22 cellular contexts compared by ENCODE assay signal in the genomic region with DNA sequence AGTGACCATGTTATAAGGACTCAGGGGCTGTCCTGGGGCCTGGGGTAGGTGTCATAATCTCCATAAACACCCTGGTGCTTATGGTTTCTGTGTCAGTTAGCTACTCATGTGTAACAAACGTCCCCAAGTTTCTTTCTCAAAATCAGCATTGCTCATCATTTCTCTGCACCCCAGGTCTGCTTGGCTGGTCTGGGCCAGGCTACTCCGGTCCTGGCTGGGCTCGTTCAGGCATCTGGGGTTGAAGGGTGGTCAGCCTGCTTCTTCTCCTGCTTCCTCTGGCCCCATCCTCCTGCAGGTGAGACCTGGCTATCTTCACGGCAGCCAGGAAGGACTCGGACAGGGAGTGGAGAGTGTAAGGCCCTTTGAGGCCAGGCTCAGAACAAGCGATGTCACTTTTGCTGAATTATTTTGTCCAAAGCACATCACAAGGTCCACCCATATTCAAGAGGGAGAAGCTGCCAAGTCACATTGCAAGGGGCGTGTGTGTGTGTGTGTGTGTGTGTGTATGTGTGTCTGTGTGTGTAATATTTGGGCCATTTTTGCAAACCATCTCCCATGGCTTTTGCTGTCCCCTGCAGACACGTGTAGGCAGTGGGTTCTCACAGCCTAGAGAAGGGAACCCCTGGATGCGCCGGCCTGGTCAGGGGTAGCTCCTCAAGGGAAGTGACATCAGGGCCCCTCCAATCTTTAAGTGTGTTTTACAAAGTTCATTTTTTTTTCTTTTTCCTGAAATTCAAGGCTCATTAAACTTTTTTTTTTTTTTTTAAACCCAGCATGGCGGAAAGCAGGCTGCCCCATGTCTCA.
A peak's percentile ranks its signal among the peaks of the same experiment; 100 is the strongest.
DNase-seq lines count a peak whose midpoint lies in the region; ATAC-seq and TF ChIP-seq lines count a peak whose summit lies in the region.
"Had no signal": no experiment of that assay in that cellular context is flagged by ENCODE, and none has a peak within 500 bp of the region (broad histone marks: within the 10 kb centered on the region; RNA-seq: fewer than 3 reads in every experiment).

No MANE protein-coding gene starts in this region.

- POLR2A ChIA-PET in RWPE1 (lab: Yijun Ruan, JAX; ENCODE audit: low non-redundant PET), result no interaction called here

- CTCF ChIA-PET in RWPE1 (lab: Yijun Ruan, JAX), result no interaction called here

- no peaks in the 10 kb centered on the region for H3K4me1 Mint-ChIP-seq in stimulated activated memory B cell treated with anti-CD40 and anti-IgM and Interleukin-4, amounts not matched to agents 10 μg/mL and 1 μg/mL and 100 μg/mL, for 72 hours
- H3K4me1 Mint-ChIP-seq: IgD-negative memory B cell had no signal

- no peak overlapping the region for H3K27ac ChIP-seq in RWPE1
- H3K27ac ChIP-seq: A549; BLaER1 treated with 17β-estradiol and CSF1 and Interleukin-3, amounts not matched to agents 10 nM and 100 nM; GM23248; HL-60; KMS-11; SK-N-MC had no signal

- DNase-seq in cardiac septum (ENCODE audit: low spot score), result peak; percentile 29
- no peak for DNase-seq in left ventricle myocardium superior
- DNase-seq in choroid plexus epithelial cell (ENCODE audit: low read depth), result peak; percentile 12
- DNase-seq in RWPE1 (ENCODE audit: low spot score), result no peak
- DNase-seq in UCSD-AML1 (lab: John Stamatoyannopoulos, UW; ENCODE audit: unreplicated experiment), result no peak
- DNase-seq: AML-193; CD4-positive, alpha-beta T cell; DMS53; GM23248; MM.1S; NCI-H2029; NCI-H446; NCI-H526 treated with DMSO at 0.1 percent for 48 hours; RPMI8226 had no signal

- no peak overlapping the region for H3K4me3 Mint-ChIP-seq in stimulated activated memory B cell treated with anti-CD40 and anti-IgM and Interleukin-4, amounts not matched to agents 10 μg/mL and 1 μg/mL and 100 μg/mL, for 72 hours
- H3K4me3 Mint-ChIP-seq: CD4-positive, alpha-beta T cell; IgD-negative memory B cell had no signal

- H3K4me3 ChIP-seq in choroid plexus epithelial cell (ENCODE audit: low read depth, low read length), result no peak overlapping the region
- H3K4me3 ChIP-seq: A549; BLaER1 treated with 17β-estradiol and CSF1 and Interleukin-3, amounts not matched to agents 10 nM and 100 nM; GM23248; SK-N-MC had no signal

- no peaks in the 10 kb centered on the region for H3K36me3 Mint-ChIP-seq in stimulated activated memory B cell treated with anti-CD40 and anti-IgM and Interleukin-4, amounts not matched to agents 10 μg/mL and 1 μg/mL and 100 μg/mL, for 72 hours
- H3K36me3 Mint-ChIP-seq: IgD-negative memory B cell had no signal

- H3K27me3 Mint-ChIP-seq in stimulated activated memory B cell treated with anti-CD40 and anti-IgM and Interleukin-4, amounts not matched to agents 10 μg/mL and 1 μg/mL and 100 μg/mL, for 72 hours, result peaks cover 22% of the 10 kb centered on the region

- no peak for TF ChIP-seq CTCF in choroid plexus epithelial cell (conservative IDR thresholded peaks at IDR 0.05; ENCODE audit: low read depth, low read length)
- TF ChIP-seq CTCF in RWPE1 (conservative IDR thresholded peaks at IDR 0.05; ENCODE audit: low read depth), result no peak

- no peak for ATAC-seq in left ventricle myocardium superior
- peak; percentile 24 for ATAC-seq in stimulated activated memory B cell treated with anti-CD40 and anti-IgM and Interleukin-4, amounts not matched to agents 10 μg/mL and 1 μg/mL and 100 μg/mL, for 72 hours
- no peak for ATAC-seq in HG02642 (IDR thresholded peaks at IDR 0.05; ENCODE audit: poor library complexity, unreplicated experiment)
- ATAC-seq: A549 had no signal

- H3K9me3 Mint-ChIP-seq in stimulated activated memory B cell treated with anti-CD40 and anti-IgM and Interleukin-4, amounts not matched to agents 10 μg/mL and 1 μg/mL and 100 μg/mL, for 72 hours, result no peaks in the 10 kb centered on the region
- H3K9me3 Mint-ChIP-seq: CD4-positive, alpha-beta T cell had no signal

- no peak overlapping the region for H3K27ac Mint-ChIP-seq in stimulated activated memory B cell treated with anti-CD40 and anti-IgM and Interleukin-4, amounts not matched to agents 10 μg/mL and 1 μg/mL and 100 μg/mL, for 72 hours
- H3K27ac Mint-ChIP-seq: CD4-positive, alpha-beta T cell; IgD-negative memory B cell had no signal

- intact Hi-C loops in cardiac septum (cut with DNase I) (no loop called here), left ventricle myocardium superior (cut with micrococcal nuclease) (no loop called here)

Comparison
In these comparisons a context has a peak if more than half of its experiments do, and no peak if none do; other contexts are left out.
1. DNase-seq: peak in cardiac septum (single experiment) and choroid plexus epithelial cell (single experiment); none in left ventricle myocardium superior (single experiment), RWPE1 (single experiment) and UCSD-AML1 (single experiment).